In genomic region chr16:14629919-14630619, GRCh38 we compare ENCODE assay signal across 1 cellular context.
TF ChIP-seq lines count a peak whose summit lies in the region.

Gene PARN (minus strand): TSS chr16:14630260. CDS start chr16:14630125, 135 bp downstream.

TF ChIP-seq in HEK293, 187 proteins besides CTCF, POLR2A, EP300 and RAD21 (continued from another document and continues in another):
- no peak for TF ChIP-seq PRDM2 (tag by site-specific recombination; IDR thresholded peaks at IDR 0.05; ENCODE audit: borderline replicate concordance)
- no peak for TF ChIP-seq ZNF521 (tag by site-specific recombination; IDR thresholded peaks at IDR 0.05)
- no peak for TF ChIP-seq ZNF311 (tag by site-specific recombination; IDR thresholded peaks at IDR 0.05; ENCODE audit: borderline replicate concordance)
- peak; percentile 10; the same call in 1 of the 2 replicates for TF ChIP-seq ZNF449 (tag by site-specific recombination; IDR thresholded peaks at IDR 0.05)
- TF ChIP-seq ZNF654 (tag by site-specific recombination; IDR thresholded peaks at IDR 0.05; ENCODE audit: low read depth) = no peak
- no peak for TF ChIP-seq SETDB1 (IDR thresholded peaks at IDR 0.05; ENCODE audit: insufficient read length, low read length)
- no peak for TF ChIP-seq ZNF292 (tag by site-specific recombination; IDR thresholded peaks at IDR 0.05; ENCODE audit: borderline replicate concordance, low read depth)
- TF ChIP-seq KLF9 (tag by site-specific recombination; IDR thresholded peaks at IDR 0.05; ENCODE audit: low read depth) = no peak; the same call in none of the 2 replicates
- no peak; the same call in 1 of the 2 replicates for TF ChIP-seq ZNF561 (tag by site-specific recombination; IDR thresholded peaks at IDR 0.05; ENCODE audit: borderline replicate concordance)
- TF ChIP-seq ZNF341 (tag by site-specific recombination; IDR thresholded peaks at IDR 0.05; ENCODE audit: low read depth) = peak; percentile 68
- TF ChIP-seq ZNF549 (tag by site-specific recombination; IDR thresholded peaks at IDR 0.05) = no peak
- peak; percentile 28; the same call in 1 of the 2 replicates for TF ChIP-seq KLF16 (tag by site-specific recombination; IDR thresholded peaks at IDR 0.05)
- TF ChIP-seq GLIS2 (tag by site-specific recombination; IDR thresholded peaks at IDR 0.05) = no peak; the same call in none of the 2 replicates
- TF ChIP-seq ZNF692 (tag by site-specific recombination; IDR thresholded peaks at IDR 0.05) = peak; percentile 90
- no peak for TF ChIP-seq ZNF214 (tag by site-specific recombination; IDR thresholded peaks at IDR 0.05; ENCODE audit: borderline replicate concordance)
- no peak for TF ChIP-seq WT1 (tag by site-specific recombination; IDR thresholded peaks at IDR 0.05)
- no peak for TF ChIP-seq ZNF623 (tag by site-specific recombination; IDR thresholded peaks at IDR 0.05)
- TF ChIP-seq ZNF426 (tag by site-specific recombination; IDR thresholded peaks at IDR 0.05) = no peak
- TF ChIP-seq ZNF639 (tag by site-specific recombination; IDR thresholded peaks at IDR 0.05) = no peak
- TF ChIP-seq ZNF530 (tag by site-specific recombination; IDR thresholded peaks at IDR 0.05; ENCODE audit: low read depth) = no peak
- no peak for TF ChIP-seq ZNF239 (tag by site-specific recombination; IDR thresholded peaks at IDR 0.05)
- peak; percentile 89 for TF ChIP-seq ZNF629 (tag by site-specific recombination; IDR thresholded peaks at IDR 0.05)
- no peak for TF ChIP-seq ZNF266 (tag by site-specific recombination; IDR thresholded peaks at IDR 0.05; ENCODE audit: low read depth)
- TF ChIP-seq SALL2 (tag by site-specific recombination; IDR thresholded peaks at IDR 0.05; ENCODE audit: borderline replicate concordance) = no peak
- no peak for TF ChIP-seq ZNF280C (tag by site-specific recombination; IDR thresholded peaks at IDR 0.05)
- no peak for TF ChIP-seq ZNF596 (tag by site-specific recombination; IDR thresholded peaks at IDR 0.05)
- TF ChIP-seq ZXDB (tag by site-specific recombination; IDR thresholded peaks at IDR 0.05) = peak; percentile 79
- no peak for TF ChIP-seq ZNF302 (tag by site-specific recombination; IDR thresholded peaks at IDR 0.05; ENCODE audit: low read depth)
- no peak for TF ChIP-seq ZNF112 (tag by site-specific recombination; IDR thresholded peaks at IDR 0.05)
- no peak for TF ChIP-seq HOXC10 (CRISPR knock-in tag; IDR thresholded peaks at IDR 0.05)
- TF ChIP-seq ZBTB6 (tag by site-specific recombination; IDR thresholded peaks at IDR 0.05) = no peak
- no peak for TF ChIP-seq ZNF16 (tag by site-specific recombination; IDR thresholded peaks at IDR 0.05; ENCODE audit: low read depth)
- no peak for TF ChIP-seq BCL11B (tag by site-specific recombination; IDR thresholded peaks at IDR 0.05; ENCODE audit: low read depth)
- 0 out of 2 replicates have a peak, but pooled peaks have one; percentile 53 for TF ChIP-seq REPIN1 (tag by site-specific recombination; IDR thresholded peaks at IDR 0.05; ENCODE audit: low read depth)
- no peak for TF ChIP-seq ZNF121 (tag by site-specific recombination; IDR thresholded peaks at IDR 0.05)
- TF ChIP-seq TCF7L2 (IDR thresholded peaks at IDR 0.05; ENCODE audit: borderline replicate concordance, low read depth, low read length) = no peak
- TF ChIP-seq ZNF394 (tag by site-specific recombination; IDR thresholded peaks at IDR 0.05; ENCODE audit: borderline replicate concordance) = no peak
- no peak for TF ChIP-seq ZNF211 (tag by site-specific recombination; IDR thresholded peaks at IDR 0.05; ENCODE audit: low read depth)
- TF ChIP-seq ZNF488 (tag by site-specific recombination; IDR thresholded peaks at IDR 0.05) = no peak
- peak; percentile 50; the same call in 1 of the 2 replicates for TF ChIP-seq KLF1 (tag by site-specific recombination; IDR thresholded peaks at IDR 0.05)
- TF ChIP-seq ZFP69B (tag by site-specific recombination; IDR thresholded peaks at IDR 0.05) = peak; percentile 80
- TF ChIP-seq ZNF202 (tag by site-specific recombination; IDR thresholded peaks at IDR 0.05; ENCODE audit: borderline replicate concordance) = no peak
- TF ChIP-seq ZNF280D (tag by site-specific recombination; IDR thresholded peaks at IDR 0.05) = no peak
- TF ChIP-seq YY1 (tag by site-specific recombination; IDR thresholded peaks at IDR 0.05) = peak; percentile 81
- TF ChIP-seq KLF8 (tag by site-specific recombination; IDR thresholded peaks at IDR 0.05) = peak; percentile 59; the same call in 1 of the 2 replicates
- TF ChIP-seq ZNF132 (tag by site-specific recombination; IDR thresholded peaks at IDR 0.05; ENCODE audit: borderline replicate concordance) = no peak
- TF ChIP-seq SP2 (tag by site-specific recombination; IDR thresholded peaks at IDR 0.05) = peak; percentile 67
